Comparison of ENCODE assay signal across 2 cellular contexts in the genomic region with DNA sequence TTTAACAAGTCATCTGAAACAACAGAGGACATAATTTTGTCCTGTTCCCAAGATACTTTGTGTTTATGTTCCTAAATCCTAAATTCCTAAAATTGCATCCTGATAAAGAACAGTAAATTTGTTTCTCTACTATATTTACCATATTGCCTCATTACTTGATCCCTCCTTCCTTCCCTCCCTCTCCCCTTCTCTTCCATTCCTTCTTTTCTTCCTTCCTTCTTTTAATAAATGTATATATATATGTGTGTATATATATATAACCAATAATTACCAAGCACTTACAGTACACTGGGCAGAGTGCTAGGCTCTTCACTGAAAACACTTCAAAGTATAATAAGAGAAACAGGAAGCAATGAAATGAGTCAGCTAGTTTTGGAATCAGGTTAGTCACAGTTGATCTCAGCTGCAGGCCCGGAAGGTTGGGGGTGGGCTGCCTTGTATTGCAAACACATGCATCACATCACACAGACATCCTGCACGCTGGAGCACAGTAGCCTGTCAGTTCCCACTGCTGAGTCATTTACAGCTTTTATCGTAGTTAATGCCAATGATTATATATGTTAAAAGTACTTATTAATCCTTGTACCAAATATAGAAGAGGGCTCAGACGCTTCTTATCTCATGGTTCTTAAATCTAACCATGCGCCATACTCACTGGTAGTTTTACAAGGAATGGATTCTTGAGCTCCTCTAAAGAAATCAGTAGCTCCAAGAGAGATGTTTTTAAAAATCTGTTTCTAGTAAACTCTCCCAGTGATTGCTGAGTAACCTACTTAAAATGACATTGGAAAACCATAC.
TF ChIP-seq lines count a peak whose summit lies in the region.

No MANE protein-coding gene starts in this region.

TF ChIP-seq in HCT116, 20 proteins besides CTCF, POLR2A, EP300 and RAD21 (continued from another document):
- TF ChIP-seq CEBPB (IDR thresholded peaks at IDR 0.05; ENCODE audit: low read depth) (peak; percentile 92), ELF1 (IDR thresholded peaks at IDR 0.05; ENCODE audit: borderline replicate concordance, low read depth) (peak; percentile 51), YY1 (IDR thresholded peaks at IDR 0.05; ENCODE audit: extremely low read depth, insufficient replicate concordance, low read depth, low read length) (peak; percentile 26), EZH2 (IDR thresholded peaks at IDR 0.05) (no peak), EZH2phosphoT487 (IDR thresholded peaks at IDR 0.05; ENCODE audit: borderline replicate concordance) (no peak), JUND (IDR thresholded peaks at IDR 0.05) (peak; percentile 96), FOSL1 (IDR thresholded peaks at IDR 0.05; ENCODE audit: low read depth) (peak; percentile 95)
- TF ChIP-seq, protein P1, sequence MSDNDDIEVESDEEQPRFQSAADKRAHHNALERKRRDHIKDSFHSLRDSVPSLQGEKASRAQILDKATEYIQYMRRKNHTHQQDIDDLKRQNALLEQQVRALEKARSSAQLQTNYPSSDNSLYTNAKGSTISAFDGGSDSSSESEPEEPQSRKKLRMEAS (IDR thresholded peaks at IDR 0.05) = peak; percentile 84
- TF ChIP-seq, protein P2, sequence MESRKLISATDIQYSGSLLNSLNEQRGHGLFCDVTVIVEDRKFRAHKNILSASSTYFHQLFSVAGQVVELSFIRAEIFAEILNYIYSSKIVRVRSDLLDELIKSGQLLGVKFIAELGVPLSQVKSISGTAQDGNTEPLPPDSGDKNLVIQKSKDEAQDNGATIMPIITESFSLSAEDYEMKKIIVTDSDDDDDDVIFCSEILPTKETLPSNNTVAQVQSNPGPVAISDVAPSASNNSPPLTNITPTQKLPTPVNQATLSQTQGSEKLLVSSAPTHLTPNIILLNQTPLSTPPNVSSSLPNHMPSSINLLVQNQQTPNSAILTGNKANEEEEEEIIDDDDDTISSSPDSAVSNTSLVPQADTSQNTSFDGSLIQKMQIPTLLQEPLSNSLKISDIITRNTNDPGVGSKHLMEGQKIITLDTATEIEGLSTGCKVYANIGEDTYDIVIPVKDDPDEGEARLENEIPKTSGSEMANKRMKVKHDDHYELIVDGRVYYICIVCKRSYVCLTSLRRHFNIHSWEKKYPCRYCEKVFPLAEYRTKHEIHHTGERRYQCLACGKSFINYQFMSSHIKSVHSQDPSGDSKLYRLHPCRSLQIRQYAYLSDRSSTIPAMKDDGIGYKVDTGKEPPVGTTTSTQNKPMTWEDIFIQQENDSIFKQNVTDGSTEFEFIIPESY (IDR thresholded peaks at IDR 0.05; ENCODE audit: extremely low read depth, insufficient replicate concordance, low read length) = peak; percentile 26
- TF ChIP-seq, protein P3, sequence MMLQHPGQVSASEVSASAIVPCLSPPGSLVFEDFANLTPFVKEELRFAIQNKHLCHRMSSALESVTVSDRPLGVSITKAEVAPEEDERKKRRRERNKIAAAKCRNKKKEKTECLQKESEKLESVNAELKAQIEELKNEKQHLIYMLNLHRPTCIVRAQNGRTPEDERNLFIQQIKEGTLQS (IDR thresholded peaks at IDR 0.05) = peak; percentile 67; the same call in 1 of the 2 replicates
- TF ChIP-seq, protein P4, sequence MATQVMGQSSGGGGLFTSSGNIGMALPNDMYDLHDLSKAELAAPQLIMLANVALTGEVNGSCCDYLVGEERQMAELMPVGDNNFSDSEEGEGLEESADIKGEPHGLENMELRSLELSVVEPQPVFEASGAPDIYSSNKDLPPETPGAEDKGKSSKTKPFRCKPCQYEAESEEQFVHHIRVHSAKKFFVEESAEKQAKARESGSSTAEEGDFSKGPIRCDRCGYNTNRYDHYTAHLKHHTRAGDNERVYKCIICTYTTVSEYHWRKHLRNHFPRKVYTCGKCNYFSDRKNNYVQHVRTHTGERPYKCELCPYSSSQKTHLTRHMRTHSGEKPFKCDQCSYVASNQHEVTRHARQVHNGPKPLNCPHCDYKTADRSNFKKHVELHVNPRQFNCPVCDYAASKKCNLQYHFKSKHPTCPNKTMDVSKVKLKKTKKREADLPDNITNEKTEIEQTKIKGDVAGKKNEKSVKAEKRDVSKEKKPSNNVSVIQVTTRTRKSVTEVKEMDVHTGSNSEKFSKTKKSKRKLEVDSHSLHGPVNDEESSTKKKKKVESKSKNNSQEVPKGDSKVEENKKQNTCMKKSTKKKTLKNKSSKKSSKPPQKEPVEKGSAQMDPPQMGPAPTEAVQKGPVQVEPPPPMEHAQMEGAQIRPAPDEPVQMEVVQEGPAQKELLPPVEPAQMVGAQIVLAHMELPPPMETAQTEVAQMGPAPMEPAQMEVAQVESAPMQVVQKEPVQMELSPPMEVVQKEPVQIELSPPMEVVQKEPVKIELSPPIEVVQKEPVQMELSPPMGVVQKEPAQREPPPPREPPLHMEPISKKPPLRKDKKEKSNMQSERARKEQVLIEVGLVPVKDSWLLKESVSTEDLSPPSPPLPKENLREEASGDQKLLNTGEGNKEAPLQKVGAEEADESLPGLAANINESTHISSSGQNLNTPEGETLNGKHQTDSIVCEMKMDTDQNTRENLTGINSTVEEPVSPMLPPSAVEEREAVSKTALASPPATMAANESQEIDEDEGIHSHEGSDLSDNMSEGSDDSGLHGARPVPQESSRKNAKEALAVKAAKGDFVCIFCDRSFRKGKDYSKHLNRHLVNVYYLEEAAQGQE (IDR thresholded peaks at IDR 0.05; ENCODE audit: low read depth) = no peak

TF ChIP-seq in SK-N-SH, 30 proteins besides CTCF, POLR2A, EP300 and RAD21 (continued from another document):
- TF ChIP-seq, protein P4 (IDR thresholded peaks at IDR 0.05; ENCODE audit: low read depth, low read length) = peak; percentile 48; the same call in 1 of the 2 replicates
- TF ChIP-seq RCOR1 (IDR thresholded peaks at IDR 0.05; ENCODE audit: low read length) (peak; percentile 71), RFX5 (IDR thresholded peaks at IDR 0.05; ENCODE audit: low read length) (no peak), MEF2A (IDR thresholded peaks at IDR 0.05; ENCODE audit: borderline replicate concordance, low read depth) (0 out of 2 replicates have a peak, but pooled peaks have one; percentile 33), SMC3 (IDR thresholded peaks at IDR 0.05; ENCODE audit: low read depth, low read length) (no peak), TCF12 (IDR thresholded peaks at IDR 0.05) (peak; percentile 97), NFIC (IDR thresholded peaks at IDR 0.05; ENCODE audit: borderline replicate concordance) (peak; percentile 60; the same call in 1 of the 2 replicates), RXRA (IDR thresholded peaks at IDR 0.05; ENCODE audit: borderline replicate concordance, low read depth) (peak; percentile 71; the same call in 1 of the 2 replicates), TAF1 (IDR thresholded peaks at IDR 0.05; ENCODE audit: borderline replicate concordance, low read depth, low read length) (peak; percentile 49; the same call in 1 of the 2 replicates), GATA2 (CRISPR knock-in tag; IDR thresholded peaks at IDR 0.05) (no peak), TEAD4 (IDR thresholded peaks at IDR 0.05; ENCODE audit: borderline replicate concordance, insufficient read depth) (peak; percentile 73; the same call in 1 of the 2 replicates), JUND (IDR thresholded peaks at IDR 0.05) (peak; percentile 96), YY1 (IDR thresholded peaks at IDR 0.05; ENCODE audit: low read depth) (0 out of 2 replicates have a peak, but pooled peaks have one; percentile 28), EZH2phosphoT487 (IDR thresholded peaks at IDR 0.05; ENCODE audit: borderline replicate concordance, low read depth) (no peak), FOXM1 (IDR thresholded peaks at IDR 0.05; ENCODE audit: low read depth) (no peak; the same call in 1 of the 2 replicates), ELF1 (IDR thresholded peaks at IDR 0.05) (peak; percentile 80), GABPA (IDR thresholded peaks at IDR 0.05; ENCODE audit: low read depth) (peak; percentile 54; the same call in 1 of the 2 replicates), FOSL2 (IDR thresholded peaks at IDR 0.05; ENCODE audit: borderline replicate concordance, low read depth) (peak; percentile 94), CHD2 (IDR thresholded peaks at IDR 0.05; ENCODE audit: low read length, partially characterized antibody) (peak; percentile 94), NRF1 (IDR thresholded peaks at IDR 0.05; ENCODE audit: low read depth, low read length) (no peak), SIN3A (IDR thresholded peaks at IDR 0.05; ENCODE audit: borderline replicate concordance, low read depth, low read length) (peak; percentile 93)
- TF ChIP-seq, protein P5, sequence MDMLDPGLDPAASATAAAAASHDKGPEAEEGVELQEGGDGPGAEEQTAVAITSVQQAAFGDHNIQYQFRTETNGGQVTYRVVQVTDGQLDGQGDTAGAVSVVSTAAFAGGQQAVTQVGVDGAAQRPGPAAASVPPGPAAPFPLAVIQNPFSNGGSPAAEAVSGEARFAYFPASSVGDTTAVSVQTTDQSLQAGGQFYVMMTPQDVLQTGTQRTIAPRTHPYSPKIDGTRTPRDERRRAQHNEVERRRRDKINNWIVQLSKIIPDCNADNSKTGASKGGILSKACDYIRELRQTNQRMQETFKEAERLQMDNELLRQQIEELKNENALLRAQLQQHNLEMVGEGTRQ (IDR thresholded peaks at IDR 0.05; ENCODE audit: borderline replicate concordance, low read depth, low read length) = no peak
- TF ChIP-seq, protein P6, sequence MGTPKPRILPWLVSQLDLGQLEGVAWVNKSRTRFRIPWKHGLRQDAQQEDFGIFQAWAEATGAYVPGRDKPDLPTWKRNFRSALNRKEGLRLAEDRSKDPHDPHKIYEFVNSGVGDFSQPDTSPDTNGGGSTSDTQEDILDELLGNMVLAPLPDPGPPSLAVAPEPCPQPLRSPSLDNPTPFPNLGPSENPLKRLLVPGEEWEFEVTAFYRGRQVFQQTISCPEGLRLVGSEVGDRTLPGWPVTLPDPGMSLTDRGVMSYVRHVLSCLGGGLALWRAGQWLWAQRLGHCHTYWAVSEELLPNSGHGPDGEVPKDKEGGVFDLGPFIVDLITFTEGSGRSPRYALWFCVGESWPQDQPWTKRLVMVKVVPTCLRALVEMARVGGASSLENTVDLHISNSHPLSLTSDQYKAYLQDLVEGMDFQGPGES (IDR thresholded peaks at IDR 0.05; ENCODE audit: low read depth, low read length) = no peak
- TF ChIP-seq, protein P1 (IDR thresholded peaks at IDR 0.05; ENCODE audit: low read depth) = peak; percentile 95
- TF ChIP-seq, protein P2 (IDR thresholded peaks at IDR 0.05; ENCODE audit: borderline replicate concordance, low read depth) = no peak
- TF ChIP-seq, protein P7, sequence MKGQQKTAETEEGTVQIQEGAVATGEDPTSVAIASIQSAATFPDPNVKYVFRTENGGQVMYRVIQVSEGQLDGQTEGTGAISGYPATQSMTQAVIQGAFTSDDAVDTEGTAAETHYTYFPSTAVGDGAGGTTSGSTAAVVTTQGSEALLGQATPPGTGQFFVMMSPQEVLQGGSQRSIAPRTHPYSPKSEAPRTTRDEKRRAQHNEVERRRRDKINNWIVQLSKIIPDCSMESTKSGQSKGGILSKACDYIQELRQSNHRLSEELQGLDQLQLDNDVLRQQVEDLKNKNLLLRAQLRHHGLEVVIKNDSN (IDR thresholded peaks at IDR 0.05; ENCODE audit: borderline replicate concordance, low read depth) = 0 out of 2 replicates have a peak, but pooled peaks have one; percentile 24
